9 cellular contexts compared by ENCODE assay signal in genomic region chr3:189148090-189148507, GRCh38. TPM values are rescaled to one million over a fixed set of nuclear protein-coding genes. Genes with fewer than 3 reads are reported as not detected.
DNase-seq lines count a peak whose midpoint lies in the region; ATAC-seq and TF ChIP-seq lines count a peak whose summit lies in the region.
"Had no signal": no experiment of that assay in that cellular context is flagged by ENCODE, and none has a peak within 500 bp of the region (broad histone marks: within the 10 kb centered on the region; RNA-seq: fewer than 3 reads in every experiment).

No MANE protein-coding gene starts in this region.

- H3K4me3 ChIP-seq in GM23338 (no peak overlapping the region), MM.1S (ENCODE audit: low read length) (no peak overlapping the region), adrenal gland (no peak overlapping the region), left ventricle myocardium inferior (no peak overlapping the region)

- H3K4me2 ChIP-seq in GM23338 = 0 out of 2 replicates have a peak overlapping the region, but pooled peaks have one; percentile 25
- no peak overlapping the region for H3K4me2 ChIP-seq in MM.1S (ENCODE audit: low read depth, low read length)

- H3K4me1 Mint-ChIP-seq in GM23338 = peaks cover 6% of the 10 kb centered on the region
- no peaks in the 10 kb centered on the region for H3K4me1 Mint-ChIP-seq in stimulated activated memory B cell treated with anti-CD40 and anti-IgM and Interleukin-4, amounts not matched to agents 10 μg/mL and 1 μg/mL and 100 μg/mL, for 72 hours

- H4K20me1 ChIP-seq in GM23338 (replicated peaks; ENCODE audit: insufficient read depth) (no peaks in the 10 kb centered on the region), MM.1S (ENCODE audit: insufficient read depth, low read length) (no peaks in the 10 kb centered on the region)

- H3K36me3 ChIP-seq in GM23338 (ENCODE audit: insufficient read depth) (peaks cover 3% of the 10 kb centered on the region; the same call in 1 of the 2 replicates), MM.1S (replicated peaks; ENCODE audit: insufficient read depth, low read length) (no peaks in the 10 kb centered on the region), adrenal gland (replicated peaks in 1 of 2) (no peaks in the 10 kb centered on the region), left ventricle myocardium inferior (no peaks in the 10 kb centered on the region)

- H3K4me1 ChIP-seq in GM23338 (ENCODE audit: insufficient read depth) = peaks cover 3% of the 10 kb centered on the region; the same call in 1 of the 2 replicates
- H3K4me1 ChIP-seq in MM.1S (ENCODE audit: low read length) = no peaks in the 10 kb centered on the region
- peaks cover 7 to 11% of the 10 kb centered on the region in 2 donors for H3K4me1 ChIP-seq in adrenal gland (replicated peaks in 1 of 2)
- peaks cover 11% of the 10 kb centered on the region for H3K4me1 ChIP-seq in left ventricle myocardium inferior

- peaks cover 12% of the 10 kb centered on the region for H3F3A ChIP-seq in GM23338 (replicated peaks; ENCODE audit: low read depth)
- H3F3A ChIP-seq in MM.1S (ENCODE audit: insufficient read depth, low read length) = no peaks in the 10 kb centered on the region

- H3K9me3 ChIP-seq in MM.1S (replicated peaks; ENCODE audit: insufficient read depth, low read length) (no peaks in the 10 kb centered on the region), adrenal gland (replicated peaks in 1 of 3) (no peaks in the 10 kb centered on the region), left ventricle myocardium inferior (replicated peaks) (no peaks in the 10 kb centered on the region)

- H3K79me2 ChIP-seq in GM23338 (replicated peaks; ENCODE audit: insufficient read depth) = no peaks in the 10 kb centered on the region
- H3K79me2 ChIP-seq in MM.1S (ENCODE audit: low read length) = no peaks in the 10 kb centered on the region

- H3K9me3 Mint-ChIP-seq in GM23338 = peaks cover 18% of the 10 kb centered on the region
- no peaks in the 10 kb centered on the region for H3K9me3 Mint-ChIP-seq in stimulated activated memory B cell treated with anti-CD40 and anti-IgM and Interleukin-4, amounts not matched to agents 10 μg/mL and 1 μg/mL and 100 μg/mL, for 72 hours

- H3K27me3 ChIP-seq in GM23338 (ENCODE audit: insufficient read depth) (no peaks in the 10 kb centered on the region), MM.1S (replicated peaks; ENCODE audit: insufficient read depth, low read length) (no peaks in the 10 kb centered on the region), adrenal gland (no peaks in the 10 kb centered on the region), left ventricle myocardium inferior (ENCODE audit: low read depth) (no peaks in the 10 kb centered on the region)

- no peak overlapping the region for H3K27ac ChIP-seq in GM23338 (ENCODE audit: low read depth)
- H3K27ac ChIP-seq in MM.1S (ENCODE audit: low read length) = no peak overlapping the region
- H3K27ac ChIP-seq in adrenal gland = peak overlapping the region in 1 of 5 donors; percentile 25
- H3K27ac ChIP-seq in left ventricle myocardium inferior (replicated peaks) = peak overlapping the region; percentile 24
- H3K27ac ChIP-seq: epithelial cell of prostate had no signal

- peaks cover 7% of the 10 kb centered on the region for H3K27me3 Mint-ChIP-seq in GM23338 (ENCODE audit: insufficient read depth, low read depth, poor library complexity)
- H3K27me3 Mint-ChIP-seq in stimulated activated memory B cell treated with anti-CD40 and anti-IgM and Interleukin-4, amounts not matched to agents 10 μg/mL and 1 μg/mL and 100 μg/mL, for 72 hours = peaks cover 27% of the 10 kb centered on the region

- H2AFZ ChIP-seq in GM23338 (peak overlapping the region; percentile 78; the same call in 1 of the 2 replicates), MM.1S (ENCODE audit: low read length) (no peak overlapping the region)

- intact Hi-C loops in adrenal gland (cut with DNase I) = loop anchor here (5.0 to 10.0 kb wide), 2 partner anchors 186 to 1413 kb away; no protein-coding TSS in a partner anchor
- intact Hi-C loops in left ventricle myocardium inferior (cut with micrococcal nuclease) = loop anchor here (10.0 kb wide), 1 partner anchor 193 kb away; no protein-coding TSS in a partner anchor

- peak overlapping the region; percentile 65; the same call in 1 of the 2 replicates for H3K27ac Mint-ChIP-seq in GM23338
- H3K27ac Mint-ChIP-seq in stimulated activated memory B cell treated with anti-CD40 and anti-IgM and Interleukin-4, amounts not matched to agents 10 μg/mL and 1 μg/mL and 100 μg/mL, for 72 hours = no peak overlapping the region

- H3K4me3 Mint-ChIP-seq in GM23338 = no peak overlapping the region
- no peak overlapping the region for H3K4me3 Mint-ChIP-seq in stimulated activated memory B cell treated with anti-CD40 and anti-IgM and Interleukin-4, amounts not matched to agents 10 μg/mL and 1 μg/mL and 100 μg/mL, for 72 hours

- ATAC-seq in GM23338 = peak; percentile 91
- ATAC-seq in stimulated activated memory B cell treated with anti-CD40 and anti-IgM and Interleukin-4, amounts not matched to agents 10 μg/mL and 1 μg/mL and 100 μg/mL, for 72 hours = no peak

- TF ChIP-seq POLR2A in adrenal gland (IDR thresholded peaks at IDR 0.05) = no peak

- TF ChIP-seq CTCF in GM23338 (conservative IDR thresholded peaks at IDR 0.05; ENCODE audit: low read depth in 2 of 2) (peak; percentile 85 to 89), MM.1S (IDR thresholded peaks at IDR 0.05; ENCODE audit: low read length) (peak; percentile 91), adrenal gland (IDR thresholded peaks at IDR 0.05) (peak; percentile 83 to 89 (median 85)), left ventricle myocardium inferior (IDR thresholded peaks at IDR 0.05; ENCODE audit: borderline replicate concordance) (peak; percentile 80)

- H3K9me2 ChIP-seq in GM23338 (ENCODE audit: insufficient read depth) (peaks cover 9% of the 10 kb centered on the region; the same call in 1 of the 2 replicates), MM.1S (replicated peaks; ENCODE audit: insufficient read depth, low read length) (no peaks in the 10 kb centered on the region)

- H3K9ac ChIP-seq in MM.1S (ENCODE audit: low read length) = no peak overlapping the region

- 22 to 25% (median 23%) methylated on average over 6 of the region's 6 CpGs for WGBS in adrenal gland, 4 donors

- DNase-seq in EH (ENCODE audit: low read depth) (peak; percentile 65), GM23338 (ENCODE audit: low spot score) (peak; percentile 76), MM.1S (peak; percentile 69), SW480 (ENCODE audit: low spot score) (peak; percentile 68), adrenal gland (peak; percentile 60 to 88 (median 67)), left ventricle myocardium inferior (peak; percentile 40), renal cortical epithelial cell (ENCODE audit: low read depth) (peak; percentile 65)

- H3K36me3 Mint-ChIP-seq in GM23338 (ENCODE audit: low read depth) = peaks cover 15% of the 10 kb centered on the region; the same call in 2 of the 3 replicates
- no peaks in the 10 kb centered on the region for H3K36me3 Mint-ChIP-seq in stimulated activated memory B cell treated with anti-CD40 and anti-IgM and Interleukin-4, amounts not matched to agents 10 μg/mL and 1 μg/mL and 100 μg/mL, for 72 hours

TF ChIP-seq in GM23338, 12 proteins besides CTCF, POLR2A, EP300 and RAD21:
- no peak for TF ChIP-seq ZNF331 (CRISPR knock-in tag; IDR thresholded peaks at IDR 0.05; ENCODE audit: low read depth)

RNA-seq across cellular contexts. Expression of gene TPRG1, which starts 23.7 kb away (rescaled TPM):
- total RNA-seq in GM23338 (2014; rRNA removed; shearing (Covaris generic)) = 0.35 and 1.7 TPM in 2 replicates
- polyA plus RNA-seq in GM23338 (2016; fragmentation: Nextera tagmentation; extraction: Ambion mirVana) (0.26 and 0.74 TPM in 2 replicates), adrenal gland (1 to 10 TPM; 2.6 to 8.7 (median 5.1) TPM)
- total RNA-seq in adrenal gland (1 to 10 TPM; 2.6 to 9.4 (median 3.9) TPM), left ventricle myocardium inferior (1.5 TPM), renal cortical epithelial cell (0.35 and 0.94 TPM in 2 replicates)
